In the genomic region with DNA sequence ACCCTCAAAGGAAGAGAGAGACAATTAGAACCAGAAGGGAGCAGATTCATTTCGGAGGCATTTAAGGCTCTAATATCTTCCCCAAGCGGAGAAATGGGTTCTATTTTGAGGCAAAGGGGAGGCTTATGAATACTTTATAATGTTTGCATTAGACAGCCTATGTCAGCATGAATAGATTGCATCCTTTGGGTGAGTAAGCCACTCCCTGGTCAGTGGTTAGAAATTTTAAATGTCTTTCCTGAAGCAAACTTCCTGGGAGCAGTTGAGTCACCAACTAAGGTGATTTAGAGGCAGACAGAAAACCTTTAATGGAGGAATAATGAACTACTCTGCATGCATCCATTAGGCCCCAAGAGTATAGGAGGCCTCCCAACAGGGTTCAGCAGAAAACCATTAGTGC, we compare ENCODE assay signal across 1 cellular context.
TF ChIP-seq lines count a peak whose summit lies in the region.

No MANE protein-coding gene starts in this region.

TF ChIP-seq in WTC11, 78 proteins besides CTCF, POLR2A, EP300 and RAD21 (continued from another document):
- TF ChIP-seq, protein P1, sequence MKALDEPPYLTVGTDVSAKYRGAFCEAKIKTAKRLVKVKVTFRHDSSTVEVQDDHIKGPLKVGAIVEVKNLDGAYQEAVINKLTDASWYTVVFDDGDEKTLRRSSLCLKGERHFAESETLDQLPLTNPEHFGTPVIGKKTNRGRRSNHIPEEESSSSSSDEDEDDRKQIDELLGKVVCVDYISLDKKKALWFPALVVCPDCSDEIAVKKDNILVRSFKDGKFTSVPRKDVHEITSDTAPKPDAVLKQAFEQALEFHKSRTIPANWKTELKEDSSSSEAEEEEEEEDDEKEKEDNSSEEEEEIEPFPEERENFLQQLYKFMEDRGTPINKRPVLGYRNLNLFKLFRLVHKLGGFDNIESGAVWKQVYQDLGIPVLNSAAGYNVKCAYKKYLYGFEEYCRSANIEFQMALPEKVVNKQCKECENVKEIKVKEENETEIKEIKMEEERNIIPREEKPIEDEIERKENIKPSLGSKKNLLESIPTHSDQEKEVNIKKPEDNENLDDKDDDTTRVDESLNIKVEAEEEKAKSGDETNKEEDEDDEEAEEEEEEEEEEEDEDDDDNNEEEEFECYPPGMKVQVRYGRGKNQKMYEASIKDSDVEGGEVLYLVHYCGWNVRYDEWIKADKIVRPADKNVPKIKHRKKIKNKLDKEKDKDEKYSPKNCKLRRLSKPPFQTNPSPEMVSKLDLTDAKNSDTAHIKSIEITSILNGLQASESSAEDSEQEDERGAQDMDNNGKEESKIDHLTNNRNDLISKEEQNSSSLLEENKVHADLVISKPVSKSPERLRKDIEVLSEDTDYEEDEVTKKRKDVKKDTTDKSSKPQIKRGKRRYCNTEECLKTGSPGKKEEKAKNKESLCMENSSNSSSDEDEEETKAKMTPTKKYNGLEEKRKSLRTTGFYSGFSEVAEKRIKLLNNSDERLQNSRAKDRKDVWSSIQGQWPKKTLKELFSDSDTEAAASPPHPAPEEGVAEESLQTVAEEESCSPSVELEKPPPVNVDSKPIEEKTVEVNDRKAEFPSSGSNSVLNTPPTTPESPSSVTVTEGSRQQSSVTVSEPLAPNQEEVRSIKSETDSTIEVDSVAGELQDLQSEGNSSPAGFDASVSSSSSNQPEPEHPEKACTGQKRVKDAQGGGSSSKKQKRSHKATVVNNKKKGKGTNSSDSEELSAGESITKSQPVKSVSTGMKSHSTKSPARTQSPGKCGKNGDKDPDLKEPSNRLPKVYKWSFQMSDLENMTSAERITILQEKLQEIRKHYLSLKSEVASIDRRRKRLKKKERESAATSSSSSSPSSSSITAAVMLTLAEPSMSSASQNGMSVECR (CRISPR knock-in tag; IDR thresholded peaks at IDR 0.05; ENCODE audit: borderline replicate concordance), result no peak
- TF ChIP-seq E2F4 (CRISPR knock-in tag; IDR thresholded peaks at IDR 0.05; ENCODE audit: borderline replicate concordance, low read depth), result no peak
- TF ChIP-seq, protein P2, sequence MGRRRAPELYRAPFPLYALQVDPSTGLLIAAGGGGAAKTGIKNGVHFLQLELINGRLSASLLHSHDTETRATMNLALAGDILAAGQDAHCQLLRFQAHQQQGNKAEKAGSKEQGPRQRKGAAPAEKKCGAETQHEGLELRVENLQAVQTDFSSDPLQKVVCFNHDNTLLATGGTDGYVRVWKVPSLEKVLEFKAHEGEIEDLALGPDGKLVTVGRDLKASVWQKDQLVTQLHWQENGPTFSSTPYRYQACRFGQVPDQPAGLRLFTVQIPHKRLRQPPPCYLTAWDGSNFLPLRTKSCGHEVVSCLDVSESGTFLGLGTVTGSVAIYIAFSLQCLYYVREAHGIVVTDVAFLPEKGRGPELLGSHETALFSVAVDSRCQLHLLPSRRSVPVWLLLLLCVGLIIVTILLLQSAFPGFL (CRISPR knock-in tag; IDR thresholded peaks at IDR 0.05; ENCODE audit: borderline replicate concordance), result no peak
